In genomic region chr22:39568278-39568981, GRCh38 we compare ENCODE assay signal across 1 cellular context.
TF ChIP-seq lines count a peak whose summit lies in the region.

No MANE protein-coding gene starts in this region.

TF ChIP-seq in K562, 482 proteins besides CTCF, POLR2A, EP300 and RAD21:
- TF ChIP-seq ZNF124 (CRISPR knock-in tag; IDR thresholded peaks at IDR 0.05) (no peak), ZKSCAN1 (IDR thresholded peaks at IDR 0.05; ENCODE audit: low read depth, low read length) (peak; percentile 61; the same call in 1 of the 2 replicates), MEIS2 (IDR thresholded peaks at IDR 0.05; ENCODE audit: partially characterized antibody) (peak; percentile 46)
TF ChIP-seq in K562: peak in this region for 2.
